In genomic region chr13:45218689-45219088, GRCh38 we compare ENCODE assay signal across 23 cellular contexts. TPM values are rescaled to one million over a fixed set of nuclear protein-coding genes. Genes with fewer than 3 reads are reported as not detected.
DNase-seq lines count a peak whose midpoint lies in the region; ATAC-seq, FAIRE-seq and TF ChIP-seq lines count a peak whose summit lies in the region.
"Had no signal": no experiment of that assay in that cellular context is flagged by ENCODE, and none has a peak within 500 bp of the region (broad histone marks: within the 10 kb centered on the region; RNA-seq: fewer than 3 reads in every experiment).

No MANE protein-coding gene starts in this region.

- no peak for TF ChIP-seq POLR2A in A549 (IDR thresholded peaks at IDR 0.05; ENCODE audit: low read length)

- no peaks in the 10 kb centered on the region for H4K20me1 ChIP-seq in osteoblast (ENCODE audit: insufficient read depth, low read length)

- H3K4me3 ChIP-seq in A549, result no peak overlapping the region
- no peak overlapping the region for H3K4me3 ChIP-seq in osteoblast (ENCODE audit: insufficient read depth, low read length)
- H3K4me3 ChIP-seq: MG63, uterus had no signal

- peak overlapping the region; percentile 59 for H3K4me2 ChIP-seq in A549
- H3K4me2 ChIP-seq in osteoblast (ENCODE audit: insufficient read depth, low read length), result peak overlapping the region; percentile 66

- POLR2A ChIA-PET in A549 (lab: Yijun Ruan, JAX), result no interaction called here

- CTCF ChIA-PET in A549 (lab: Yijun Ruan, JAX), result interaction anchor here (0.5 kb wide), 1 partner anchor 51 kb away, joined by 3 read pairs; no protein-coding TSS in a partner anchor

- FAIRE-seq in A549 (lab: Jason Lieb, UNC), result no peak

- H3K79me2 ChIP-seq in osteoblast (ENCODE audit: insufficient read depth, low read length), result peaks cover 24% of the 10 kb centered on the region

- peak overlapping the region in 1 of 2 experiments; percentile 4; a peak in 1 of 6 replicates for H3K27ac ChIP-seq in A549
- H3K27ac ChIP-seq in epithelial cell of prostate, result peak overlapping the region; percentile 89
- peak overlapping the region; percentile 70 for H3K27ac ChIP-seq in osteoblast (ENCODE audit: low read depth, low read length)
- H3K27ac ChIP-seq: uterus had no signal

- H2AFZ ChIP-seq in osteoblast (ENCODE audit: low read length), result no peak overlapping the region

- H3K4me1 ChIP-seq in A549 (peaks cover 36% of the 10 kb centered on the region), osteoblast (ENCODE audit: insufficient read depth, low read length) (peaks cover 26% of the 10 kb centered on the region)
- H3K4me1 ChIP-seq: uterus had no signal

- no peaks in the 10 kb centered on the region for H3K36me3 ChIP-seq in osteoblast (ENCODE audit: insufficient read depth, low read length)
- H3K36me3 ChIP-seq: uterus had no signal

- TF ChIP-seq CTCF in A549 (IDR thresholded peaks at IDR 0.05) (no peak), osteoblast (IDR thresholded peaks at IDR 0.05; ENCODE audit: extremely low read depth, low read depth, low read length) (no peak)

- WGBS in A549 (ENCODE audit: missing lambda C conversion rate), result 86% methylated on average over 1 of the region's 1 CpG

- no peaks in the 10 kb centered on the region for H3K27me3 ChIP-seq in osteoblast (ENCODE audit: insufficient read depth, low read length)
- H3K27me3 ChIP-seq: MG63, uterus had no signal

- no peak for ATAC-seq in A549
- ATAC-seq in GM19463 (IDR thresholded peaks at IDR 0.05; ENCODE audit: unreplicated experiment), result no peak
- ATAC-seq in HG02938 (IDR thresholded peaks at IDR 0.05; ENCODE audit: unreplicated experiment), result no peak
- no peak for ATAC-seq in HG02571 (IDR thresholded peaks at IDR 0.05; ENCODE audit: unreplicated experiment)
- ATAC-seq: activated naive CD8-positive, alpha-beta T cell treated with anti-CD3 and anti-CD28 coated beads, Interleukin-2, amount 50 U/mL, for 24 hours had no signal

- TF ChIP-seq RAD21 in A549 (conservative IDR thresholded peaks at IDR 0.05 in 1 of 2, IDR thresholded peaks at IDR 0.05 in 1 of 2), result no peak

- TF ChIP-seq EP300 in A549 (IDR thresholded peaks at IDR 0.05), result no peak

- DNase-seq in A549 (ENCODE audit: low read depth in 1 of 2, low spot score in 1 of 2) (no peak), NCI-H69 (lab: John Stamatoyannopoulos, UW) (peak; percentile 15), epithelial cell of prostate (ENCODE audit: low read depth, low spot score) (no peak), osteoblast (ENCODE audit: insufficient read length, low spot score, missing footprints) (no peak), SKM-1 (lab: John Stamatoyannopoulos, UW; ENCODE audit: unreplicated experiment) (no peak)
- DNase-seq: activated CD4-positive, alpha-beta T cell treated with anti-CD3 and anti-CD28 coated beads, Interleukin-2, amount 50 U/mL, for 1 hour; activated CD8-positive, alpha-beta memory T cell treated with anti-CD3 and anti-CD28 coated beads, Interleukin-2, amount 50 U/mL, for 4 hours; activated naive CD8-positive, alpha-beta T cell treated with anti-CD3 and anti-CD28 coated beads, Interleukin-2, amount 50 U/mL, for 24 hours; C1 segment of cervical spinal cord; foreskin fibroblast; kidney; MG63; NCI-H1417 treated with DMSO at 0.1 percent for 48 hours; NCI-H510A treated with DMSO at 0.1 percent for 48 hours; substantia nigra; uterus had no signal

- no peaks in the 10 kb centered on the region for H3K9me3 ChIP-seq in A549
- H3K9me3 ChIP-seq in osteoblast (ENCODE audit: low read depth, low read length), result no peaks in the 10 kb centered on the region
- H3K9me3 ChIP-seq: MG63, uterus had no signal

TF ChIP-seq in A549, 52 proteins besides CTCF, POLR2A, EP300 and RAD21:
- TF ChIP-seq, protein P1, sequence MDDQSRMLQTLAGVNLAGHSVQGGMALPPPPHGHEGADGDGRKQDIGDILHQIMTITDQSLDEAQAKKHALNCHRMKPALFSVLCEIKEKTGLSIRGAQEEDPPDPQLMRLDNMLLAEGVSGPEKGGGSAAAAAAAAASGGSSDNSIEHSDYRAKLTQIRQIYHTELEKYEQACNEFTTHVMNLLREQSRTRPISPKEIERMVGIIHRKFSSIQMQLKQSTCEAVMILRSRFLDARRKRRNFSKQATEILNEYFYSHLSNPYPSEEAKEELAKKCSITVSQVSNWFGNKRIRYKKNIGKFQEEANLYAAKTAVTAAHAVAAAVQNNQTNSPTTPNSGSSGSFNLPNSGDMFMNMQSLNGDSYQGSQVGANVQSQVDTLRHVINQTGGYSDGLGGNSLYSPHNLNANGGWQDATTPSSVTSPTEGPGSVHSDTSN (IDR thresholded peaks at IDR 0.05), result no peak

RNA-seq across cellular contexts. Expression of gene KCTD4, which starts 17.8 kb away (rescaled TPM):
- polyA plus RNA-seq in A549 (2011; rRNA removed) (not detected in 2 replicates), A549 (2017; fragmentation: RNase III; extraction: RNeasy Plus Mini Kit Qiagen cat#74134 plus additional on column Dnase treatment) (not detected in 3 replicates)
- polyA plus RNA-seq in A549 (2012; cell fraction: cytosol; rRNA removed), result not detected in 2 replicates
- not detected in 2 replicates for polyA plus RNA-seq in A549 (2012; cell fraction: nucleus; rRNA removed)
- not detected in 2 replicates for polyA minus RNA-seq in A549 (2011; rRNA and poly(A)+ RNA removed)
- under 0.01 TPM in 2 replicates for total RNA-seq in osteoblast
- total RNA-seq: dermis microvascular lymphatic vessel endothelial cell; pulmonary artery endothelial cell; T-helper 1 cell treated with Interleukin-12 subunit alpha and Interleukin-12 subunit beta and Interleukin-4 antibody, amounts not matched to agents 30 ng/mL and 1 ng/mL, for 36 hours; uterus had no signal
- polyA plus RNA-seq: IgD-negative memory B cell had no signal
